In the genomic region with DNA sequence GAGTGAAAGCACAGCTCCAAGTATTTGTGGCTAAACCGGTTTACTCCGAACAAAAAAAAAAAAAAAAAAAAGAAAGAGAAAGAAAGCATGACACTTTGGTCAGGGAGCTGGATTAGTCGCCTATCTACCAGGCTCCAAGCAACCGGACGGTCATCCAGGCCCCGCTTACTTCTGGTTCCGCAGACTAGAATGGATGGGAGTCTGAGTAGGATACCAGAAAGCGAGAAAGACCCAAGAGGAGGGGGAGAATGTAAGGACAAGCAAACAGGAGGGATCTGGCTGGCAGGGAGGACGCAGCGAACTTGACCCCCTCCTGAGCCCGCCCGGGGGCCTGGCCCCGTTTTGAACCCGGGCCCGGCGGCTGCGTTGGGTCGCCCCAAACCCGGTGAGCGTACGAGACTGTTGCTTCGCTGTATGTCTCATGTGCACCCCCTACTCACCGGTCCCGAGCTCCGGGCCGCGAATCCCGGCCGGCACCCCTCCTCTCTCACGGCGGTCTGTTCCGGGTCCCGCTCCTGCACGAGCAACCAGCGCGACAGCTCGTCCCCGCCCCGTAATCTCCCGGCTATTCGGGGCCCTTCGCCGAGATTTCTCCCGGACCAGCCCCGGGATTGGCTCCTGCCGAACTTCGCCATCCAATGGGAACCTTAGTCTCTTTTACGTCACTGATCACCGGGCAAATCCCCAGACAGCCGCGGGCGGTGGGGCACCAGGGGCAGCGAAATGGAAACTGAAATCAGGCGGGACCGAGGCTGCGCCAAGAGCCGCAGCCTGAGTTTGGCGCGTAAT, we compare ENCODE assay signal across 8 cellular contexts. TPM values are rescaled to one million over a fixed set of nuclear protein-coding genes. Genes with fewer than 3 reads are reported as not detected.
DNase-seq lines count a peak whose midpoint lies in the region; ATAC-seq and TF ChIP-seq lines count a peak whose summit lies in the region.

TSS of gene TRIM26 (minus strand) at position 542 of the 789 bp plus-strand sequence. CDS start 14,303 bp downstream, outside the sequence.

- no peaks in the 10 kb centered on the region for H3K9me3 ChIP-seq in OCI-LY3 (ENCODE audit: insufficient read depth, low read length)

- H3K27ac ChIP-seq in OCI-LY3 (ENCODE audit: low read length), result peak within 1 kb of the TSS; percentile 84

- peak within 1 kb of the TSS; percentile 74; the same call in 1 of the 2 replicates for H2AFZ ChIP-seq in OCI-LY3 (ENCODE audit: low read depth, low read length)

- H3K9ac ChIP-seq in OCI-LY3 (ENCODE audit: low read length), result peak within 1 kb of the TSS; percentile 90

- TF ChIP-seq CTCF in OCI-LY3 (IDR thresholded peaks at IDR 0.05; ENCODE audit: low read depth, low read length), result no peak
- no peak for TF ChIP-seq CTCF in endothelial cell (IDR thresholded peaks at IDR 0.05; ENCODE audit: unreplicated experiment)
- TF ChIP-seq CTCF in mesothelial cell of epicardium (IDR thresholded peaks at IDR 0.05; ENCODE audit: unreplicated experiment), result no peak

- H3K9me3 Mint-ChIP-seq in endothelial cell (ENCODE audit: unreplicated experiment) (no peaks in the 10 kb centered on the region), mesothelial cell of epicardium (no peaks in the 10 kb centered on the region)

- H3K4me1 Mint-ChIP-seq in endothelial cell (ENCODE audit: unreplicated experiment), result peaks cover 33% of the 10 kb centered on the region
- H3K4me1 Mint-ChIP-seq in mesothelial cell of epicardium, result peaks cover 46% of the 10 kb centered on the region

- DNase-seq in D341Med (ENCODE audit: low spot score), result peak; percentile 98
- peak; percentile 96 for DNase-seq in HuH-7 (ENCODE audit: low spot score)
- DNase-seq in activated CD8-positive, alpha-beta memory T cell treated with anti-CD3 and anti-CD28 coated beads, Interleukin-2, amount 50 U/mL, for 48 hours, result peak; percentile 96
- peak; percentile 95 for DNase-seq in endothelial cell (ENCODE audit: low spot score)
- DNase-seq in mesothelial cell of epicardium (ENCODE audit: low spot score in 2 of 2, unreplicated experiment in 2 of 2), result peak; percentile 91 to 98
- DNase-seq in stimulated activated CD8-positive, alpha-beta memory T cell treated with anti-CD3 and anti-CD28 coated beads, Interleukin-15, amount 100 ng/mL, for 48 hours (ENCODE audit: low read depth in 2 of 2), result peak; percentile 94 to 96

- H3K27me3 ChIP-seq in OCI-LY3 (ENCODE audit: low read depth, low read length), result no peaks in the 10 kb centered on the region

- ATAC-seq in GM21515 (IDR thresholded peaks at IDR 0.05; ENCODE audit: unreplicated experiment), result peak; percentile 80

- H4K20me1 ChIP-seq in OCI-LY3 (ENCODE audit: insufficient read depth, low read length), result peaks cover 27% of the 10 kb centered on the region

- H3K27me3 Mint-ChIP-seq in endothelial cell (ENCODE audit: unreplicated experiment) (peaks cover 7% of the 10 kb centered on the region), mesothelial cell of epicardium (ENCODE audit: low read depth) (no peaks in the 10 kb centered on the region)

- peak within 1 kb of the TSS; percentile 96 for H3K27ac Mint-ChIP-seq in endothelial cell (ENCODE audit: unreplicated experiment)
- peak within 1 kb of the TSS; percentile 100 for H3K27ac Mint-ChIP-seq in mesothelial cell of epicardium

- H3K4me1 ChIP-seq in OCI-LY3 (ENCODE audit: low read length), result peaks cover 22% of the 10 kb centered on the region

- H3K36me3 ChIP-seq in OCI-LY3 (replicated peaks; ENCODE audit: low read depth, low read length), result peaks cover 9% of the 10 kb centered on the region

- H3K4me3 Mint-ChIP-seq in endothelial cell (ENCODE audit: unreplicated experiment), result peak within 1 kb of the TSS; percentile 97
- H3K4me3 Mint-ChIP-seq in mesothelial cell of epicardium, result peak within 1 kb of the TSS; percentile 98

- peaks cover 47% of the 10 kb centered on the region for H3K79me2 ChIP-seq in OCI-LY3 (ENCODE audit: low read length)

- H3K36me3 Mint-ChIP-seq in endothelial cell (ENCODE audit: low read depth, unreplicated experiment) (no peaks in the 10 kb centered on the region), mesothelial cell of epicardium (peaks cover 4% of the 10 kb centered on the region)

- H3K4me3 ChIP-seq in OCI-LY3 (ENCODE audit: low read length), result peak within 1 kb of the TSS; percentile 85

- H3K4me2 ChIP-seq in OCI-LY3 (ENCODE audit: low read length), result peak within 1 kb of the TSS; percentile 85

RNA-seq across cellular contexts. Expression of gene TRIM26, which starts in this region (rescaled TPM):
- total RNA-seq in endothelial cell (ENCODE audit: unreplicated experiment), result 27.1 TPM
- 55.4 to 58.3 TPM (median 56.9 TPM) in 3 replicates for total RNA-seq in mesothelial cell of epicardium

Comparison
In these comparisons a context has a peak if more than half of its experiments do, and no peak if none do; other contexts are left out.
1. Peak in every context shown above with its lines: DNase-seq, ATAC-seq, H3K4me3 ChIP-seq and H3K27ac ChIP-seq.